In genomic region chr7:129103561-129104324, GRCh38 we compare ENCODE assay signal across 20 cellular contexts.
"Had no signal": no experiment of that assay in that cellular context is flagged by ENCODE, and none has a peak within 500 bp of the region (broad histone marks: within the 10 kb centered on the region; RNA-seq: fewer than 3 reads in every experiment).

No MANE protein-coding gene starts in this region.

- H3K27me3 Mint-ChIP-seq: activated CD8-positive, alpha-beta T cell treated with anti-CD3 and anti-CD28 coated beads for 36 hours; naive B cell; stimulated activated naive B cell treated with anti-CD40 and anti-IgM and Interleukin-4, amounts not matched to agents 10 μg/mL and 1 μg/mL and 100 μg/mL, for 72 hours had no signal

- H3K27me3 ChIP-seq: colonic mucosa, neutrophil, tibial artery had no signal

- H3K27ac ChIP-seq: neutrophil, tibial artery had no signal

- H3K4me3 Mint-ChIP-seq: activated CD8-positive, alpha-beta T cell treated with anti-CD3 and anti-CD28 coated beads for 36 hours; naive B cell; stimulated activated naive B cell treated with anti-CD40 and anti-IgM and Interleukin-4, amounts not matched to agents 10 μg/mL and 1 μg/mL and 100 μg/mL, for 72 hours; WTC11 had no signal

- H3K4me1 ChIP-seq: tibial artery had no signal

- DNase-seq: activated CD4-positive, alpha-beta T cell treated with anti-CD3 and anti-CD28 coated beads for 48 hours; activated CD8-positive, alpha-beta memory T cell treated with anti-CD3 and anti-CD28 coated beads, Interleukin-2, amount 50 U/mL, for 4 hours; activated CD8-positive, alpha-beta T cell treated with anti-CD3 and anti-CD28 coated beads for 36 hours; activated gamma-delta T cell; activated T-cell treated with anti-CD3 and anti-CD28 coated beads, Interleukin-2, amount 50 U/mL, for 48 hours; central memory CD4-positive, alpha-beta T cell; colonic mucosa; hypothalamus; left cardiac atrium; midbrain; naive B cell; posterior cingulate gyrus; stimulated activated CD4-positive, alpha-beta T cell treated with anti-CD3 and anti-CD28 coated beads, Interleukin-2, amount 100 ng/mL, for 48 hours; stimulated activated naive B cell treated with anti-CD40 and anti-IgM and Interleukin-4, amounts not matched to agents 10 μg/mL and 1 μg/mL and 100 μg/mL, for 72 hours; T-helper 2 cell; tibial artery had no signal

- H3K36me3 ChIP-seq: colonic mucosa, neutrophil, tibial artery had no signal

- ATAC-seq: activated CD8-positive, alpha-beta T cell treated with anti-CD3 and anti-CD28 coated beads for 36 hours; activated naive CD4-positive, alpha-beta T cell treated with anti-CD3 and anti-CD28 coated beads, Interleukin-2, amount 50 U/mL, for 72 hours; left cardiac atrium; WTC11 had no signal

- H3K9me3 Mint-ChIP-seq: activated CD8-positive, alpha-beta T cell treated with anti-CD3 and anti-CD28 coated beads for 36 hours; activated naive CD4-positive, alpha-beta T cell treated with anti-CD3 and anti-CD28 coated beads, Interleukin-2, amount 50 U/mL, for 72 hours; naive B cell; stimulated activated naive B cell treated with anti-CD40 and anti-IgM and Interleukin-4, amounts not matched to agents 10 μg/mL and 1 μg/mL and 100 μg/mL, for 72 hours; WTC11 had no signal

- H3K9me3 ChIP-seq: colonic mucosa, neutrophil, tibial artery had no signal

- H3K36me3 Mint-ChIP-seq: activated naive CD4-positive, alpha-beta T cell treated with anti-CD3 and anti-CD28 coated beads, Interleukin-2, amount 50 U/mL, for 72 hours; naive B cell; stimulated activated naive B cell treated with anti-CD40 and anti-IgM and Interleukin-4, amounts not matched to agents 10 μg/mL and 1 μg/mL and 100 μg/mL, for 72 hours; WTC11 had no signal

- H3K4me3 ChIP-seq: colonic mucosa, lung, tibial artery had no signal

- H3K27ac Mint-ChIP-seq: activated CD8-positive, alpha-beta T cell treated with anti-CD3 and anti-CD28 coated beads for 36 hours; activated naive CD4-positive, alpha-beta T cell treated with anti-CD3 and anti-CD28 coated beads, Interleukin-2, amount 50 U/mL, for 72 hours; WTC11 had no signal
